Comparison of ENCODE assay signal across 8 cellular contexts in the genomic region with DNA sequence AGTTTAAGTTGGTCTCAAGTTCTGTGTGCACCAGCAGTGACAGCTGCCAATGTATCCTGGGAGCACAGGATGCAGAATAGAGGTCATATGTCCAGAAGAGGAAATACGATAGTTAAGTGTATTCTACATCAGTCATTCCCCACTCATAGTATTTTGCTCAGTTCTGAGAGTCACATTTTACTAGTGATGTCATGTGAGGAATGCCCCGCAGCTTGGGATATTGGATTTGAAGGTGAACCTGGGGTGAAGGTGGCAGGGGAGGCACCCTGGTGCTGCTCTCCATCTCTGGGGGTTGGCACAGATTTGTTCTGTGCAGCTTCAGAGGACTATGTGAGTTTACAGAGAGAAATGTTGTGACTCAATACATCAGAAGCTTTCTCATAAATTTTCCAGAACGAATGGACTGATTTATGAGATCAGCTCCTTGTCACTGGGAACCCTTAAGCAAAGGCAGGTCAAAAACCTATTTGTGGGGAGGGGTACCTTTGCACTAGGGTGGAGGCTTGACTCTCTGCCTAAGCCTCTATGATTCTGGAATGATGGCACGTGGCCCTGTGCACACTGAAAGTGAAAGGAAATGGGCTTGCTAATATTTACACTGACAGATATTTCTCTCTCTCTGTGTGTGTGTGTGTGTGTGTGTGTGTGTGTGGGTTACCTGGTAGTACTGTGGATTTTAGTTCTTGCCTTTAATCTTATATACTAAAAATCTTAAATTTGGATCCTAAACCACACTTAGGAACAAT.
DNase-seq lines count a peak whose midpoint lies in the region; ATAC-seq and TF ChIP-seq lines count a peak whose summit lies in the region.

No MANE protein-coding gene starts in this region.

- no peaks in the 10 kb centered on the region for H3K4me1 ChIP-seq in colonic mucosa
- H3K4me1 ChIP-seq in H9 (ENCODE audit: insufficient read depth, low read length) = no peaks in the 10 kb centered on the region

- no peak overlapping the region for H2BK120ac ChIP-seq in H9 (ENCODE audit: low read depth, low read length, poor library complexity, severe bottlenecking)

- no peak overlapping the region for H3K4me2 ChIP-seq in H9 (ENCODE audit: insufficient read depth, insufficient read length, low read length)

- H3K9ac ChIP-seq in colonic mucosa (ENCODE audit: low read depth in 2 of 2, low read length in 2 of 2) (no peak overlapping the region), H9 (ENCODE audit: extremely low read depth, insufficient read length, low read length) (no peak overlapping the region)

- H4K91ac ChIP-seq in H9 (ENCODE audit: insufficient read length, low read depth, low read length) = no peak overlapping the region

- H3T11ph ChIP-seq in H9 (ENCODE audit: low read length) = no peak overlapping the region

- no peak overlapping the region for H3K4me3 Mint-ChIP-seq in H9

- H3K36me3 ChIP-seq in colonic mucosa = no peaks in the 10 kb centered on the region

- H2AK5ac ChIP-seq in H9 (ENCODE audit: insufficient read length, low read length) = no peak overlapping the region

- no peak overlapping the region for H2BK12ac ChIP-seq in H9 (ENCODE audit: insufficient read length, low read depth, low read length)

- H3K4me3 ChIP-seq in colonic mucosa = no peak overlapping the region

- no peaks in the 10 kb centered on the region for H3K4me1 Mint-ChIP-seq in H9

- no peak overlapping the region for H2BK20ac ChIP-seq in H9 (ENCODE audit: low read depth, low read length, poor library complexity, severe bottlenecking)

- peaks cover 5 to 6% of the 10 kb centered on the region in 2 experiments for H3K9me3 Mint-ChIP-seq in H9

- H3K79me2 ChIP-seq in H9 (ENCODE audit: insufficient read depth, low read length) = no peaks in the 10 kb centered on the region

- no peak overlapping the region for H3K56ac ChIP-seq in H9 (ENCODE audit: insufficient read length, low read depth, low read length)

- no peak overlapping the region for H4K5ac ChIP-seq in H9 (ENCODE audit: insufficient read length, low read depth, low read length)

- intact Hi-C loops in colonic mucosa (cut with DNase I) = no loop called here

- H3K27me3 Mint-ChIP-seq in H9 (ENCODE audit: low read depth) = no peaks in the 10 kb centered on the region

- DNase-seq in RWPE1 (ENCODE audit: low spot score) (peak; percentile 3), colonic mucosa (peak; percentile 22), H9 (no peak), DMS114 treated with DMSO at 0.1 percent for 48 hours (lab: John Stamatoyannopoulos, UW; ENCODE audit: unreplicated experiment) (no peak), SHP77 (lab: John Stamatoyannopoulos, UW) (no peak)
- DNase-seq in stimulated activated CD4-positive, alpha-beta T cell treated with anti-CD3 and anti-CD28 coated beads, Interleukin-2, amount 100 ng/mL, for 4 hours (ENCODE audit: low read depth) = peak; percentile 28

- peak; percentile 43 for ATAC-seq in GM18870 (IDR thresholded peaks at IDR 0.05; ENCODE audit: unreplicated experiment)
- ATAC-seq in HG02763 (IDR thresholded peaks at IDR 0.05; ENCODE audit: unreplicated experiment) = peak; percentile 52

- no peak overlapping the region for H2BK15ac ChIP-seq in H9 (ENCODE audit: low read depth, low read length)

- H3K18ac ChIP-seq in H9 (ENCODE audit: insufficient read length, low read depth, low read length) = no peak overlapping the region

- H4K20me1 ChIP-seq in H9 (ENCODE audit: control insufficient read depth, insufficient read depth, insufficient read length) = no peaks in the 10 kb centered on the region

- POLR2A ChIA-PET in RWPE1 (lab: Yijun Ruan, JAX; ENCODE audit: low non-redundant PET) = no interaction called here

- no peak overlapping the region for H3K4ac ChIP-seq in H9 (ENCODE audit: low read depth, low read length)

- H3K27ac Mint-ChIP-seq in H9 = no peak overlapping the region

- H3K23ac ChIP-seq in H9 (ENCODE audit: insufficient read length, low read depth, low read length) = no peak overlapping the region

- TF ChIP-seq CTCF in RWPE1 (conservative IDR thresholded peaks at IDR 0.05; ENCODE audit: low read depth) (no peak), colonic mucosa (IDR thresholded peaks at IDR 0.05) (no peak), H9 (conservative IDR thresholded peaks at IDR 0.05) (no peak)

- no peak overlapping the region for H4K8ac ChIP-seq in H9 (replicated peaks; ENCODE audit: insufficient read length, low read depth, low read length)

- H2BK5ac ChIP-seq in H9 (ENCODE audit: insufficient read length, low read length) = no peak overlapping the region

- H3K27me3 ChIP-seq in colonic mucosa (no peaks in the 10 kb centered on the region), H9 (ENCODE audit: insufficient read depth, low read length) (no peaks in the 10 kb centered on the region)

- no peaks in the 10 kb centered on the region for H3K79me1 ChIP-seq in H9 (ENCODE audit: insufficient read depth, low read depth, low read length, poor library complexity, severe bottlenecking)

- CTCF ChIA-PET in RWPE1 (lab: Yijun Ruan, JAX) = no interaction called here

- H3K23me2 ChIP-seq in H9 (ENCODE audit: insufficient read length, low read depth, low read length, poor library complexity, severe bottlenecking) = no peaks in the 10 kb centered on the region

- peaks cover 0 to 8% (median 2%) of the 10 kb centered on the region in 3 experiments; a peak in 5 of 7 replicates for H3K36me3 Mint-ChIP-seq in H9 (ENCODE audit: insufficient read depth in 1 of 3, low read depth in 3 of 3)

- no CpG with 5 or more reads among the region's 4 CpGs for WGBS in H9 (ENCODE audit: extremely low coverage, insufficient read length, low lambda C conversion rate)

- H2AFZ ChIP-seq in H9 (ENCODE audit: low read length) = no peak overlapping the region

- H3K27ac ChIP-seq in RWPE1 (no peak overlapping the region), colonic mucosa (no peak overlapping the region), H9 (ENCODE audit: insufficient read length, low read depth, low read length) (no peak overlapping the region)

- H3K9me3 ChIP-seq in colonic mucosa (no peaks in the 10 kb centered on the region), H9 (ENCODE audit: control insufficient read depth, low read depth, low read length) (no peaks in the 10 kb centered on the region)

- no peak overlapping the region for H3K14ac ChIP-seq in H9 (ENCODE audit: insufficient read depth, low read length)

Comparison
In these comparisons a context has a peak if more than half of its experiments do, and no peak if none do; other contexts are left out.
1. DNase-seq: peak in RWPE1 (single experiment), colonic mucosa (single experiment) and stimulated activated CD4-positive, alpha-beta T cell treated with anti-CD3 and anti-CD28 coated beads, Interleukin-2, amount 100 ng/mL, for 4 hours (single experiment); none in H9 (single experiment), DMS114 treated with DMSO at 0.1 percent for 48 hours (single experiment) and SHP77 (0 of 2).